19 cellular contexts compared by ENCODE assay signal in the genomic region with DNA sequence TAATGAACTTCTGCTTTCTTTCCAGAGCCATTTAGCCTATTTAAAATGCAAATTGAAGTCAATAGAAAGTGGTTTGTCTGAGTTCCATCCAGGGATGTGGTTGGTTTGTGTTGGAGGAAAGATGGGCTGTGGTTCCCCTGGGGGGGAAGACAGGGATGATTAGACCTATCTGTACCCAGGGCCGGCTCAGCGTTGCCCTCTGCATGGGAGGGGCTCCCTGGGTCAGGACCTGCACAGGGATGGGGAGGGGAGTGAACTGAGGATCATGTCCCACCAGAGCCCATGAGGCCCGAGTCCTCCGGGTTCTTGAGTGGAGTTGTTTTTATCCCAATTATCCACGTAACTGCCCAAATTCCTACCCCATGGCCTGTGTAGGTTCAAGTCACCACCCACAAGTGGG.
"Had no signal": no experiment of that assay in that cellular context is flagged by ENCODE, and none has a peak within 500 bp of the region (broad histone marks: within the 10 kb centered on the region; RNA-seq: fewer than 3 reads in every experiment).

No MANE protein-coding gene starts in this region.

- H2AFZ ChIP-seq: parathyroid adenoma had no signal

- H3K27ac Mint-ChIP-seq: dendritic cell treated with granulocyte-macrophage colony-stimulating factor and Interleukin-4, amounts not matched to agents 40 ng/mL and 50 ng/mL, for 4 days; naive thymus-derived CD4-positive, alpha-beta T cell; nephron progenitor cell; stimulated activated memory B cell treated with anti-CD40 and anti-IgM and Interleukin-4, amounts not matched to agents 10 μg/mL and 1 μg/mL and 100 μg/mL, for 72 hours; stimulated activated naive CD8-positive, alpha-beta T cell treated with anti-CD3 and anti-CD28 coated beads, Interleukin-15, amount 100 ng/mL, for 72 hours had no signal

- H3K36me3 Mint-ChIP-seq: naive thymus-derived CD4-positive, alpha-beta T cell; stimulated activated memory B cell treated with anti-CD40 and anti-IgM and Interleukin-4, amounts not matched to agents 10 μg/mL and 1 μg/mL and 100 μg/mL, for 72 hours had no signal

- H3K9ac ChIP-seq: parathyroid adenoma had no signal

- H3K4me3 Mint-ChIP-seq: dendritic cell treated with granulocyte-macrophage colony-stimulating factor and Interleukin-4, amounts not matched to agents 40 ng/mL and 50 ng/mL, for 4 days; naive thymus-derived CD4-positive, alpha-beta T cell; nephron progenitor cell; stimulated activated memory B cell treated with anti-CD40 and anti-IgM and Interleukin-4, amounts not matched to agents 10 μg/mL and 1 μg/mL and 100 μg/mL, for 72 hours; stimulated activated naive CD8-positive, alpha-beta T cell treated with anti-CD3 and anti-CD28 coated beads, Interleukin-15, amount 100 ng/mL, for 72 hours had no signal

- H3K79me2 ChIP-seq: parathyroid adenoma had no signal

- H3K36me3 ChIP-seq: heart left ventricle, right lobe of liver, tibial nerve had no signal

- H3K4me1 ChIP-seq: heart left ventricle, psoas muscle, right lobe of liver, testis, tibial nerve had no signal

- H3K27ac ChIP-seq: heart left ventricle, parathyroid adenoma, psoas muscle, right lobe of liver, testis, tibial nerve had no signal

- H3K9me3 ChIP-seq: heart left ventricle, psoas muscle, right lobe of liver, testis, tibial nerve had no signal

- H3K4me1 Mint-ChIP-seq: nephron progenitor cell had no signal

- DNase-seq: erythroblast; foreskin melanocyte; hippocampal formation; mammary epithelial cell; naive thymus-derived CD4-positive, alpha-beta T cell; nephron progenitor cell; psoas muscle; retina; right lobe of liver; stimulated activated CD4-positive, alpha-beta T cell treated with anti-CD3 and anti-CD28 coated beads, Interleukin-15, amount 100 ng/mL, for 24 hours; stimulated activated CD4-positive, alpha-beta T cell treated with anti-CD3 and anti-CD28 coated beads, Interleukin-1b, Interleukin-23, amount 100 ng/mL, for 48 hours; stimulated activated CD4-positive, alpha-beta T cell treated with anti-CD3 and anti-CD28 coated beads, Interleukin-4, amount 100 ng/mL, for 24 hours; stimulated activated naive CD8-positive, alpha-beta T cell treated with anti-CD3 and anti-CD28 coated beads, Interleukin-15, amount 100 ng/mL, for 72 hours; testis had no signal

- H3K4me3 ChIP-seq: heart left ventricle, psoas muscle, right lobe of liver, testis, tibial nerve had no signal

- H3K9me3 Mint-ChIP-seq: dendritic cell treated with granulocyte-macrophage colony-stimulating factor and Interleukin-4, amounts not matched to agents 40 ng/mL and 50 ng/mL, for 4 days; nephron progenitor cell; stimulated activated memory B cell treated with anti-CD40 and anti-IgM and Interleukin-4, amounts not matched to agents 10 μg/mL and 1 μg/mL and 100 μg/mL, for 72 hours; stimulated activated naive CD8-positive, alpha-beta T cell treated with anti-CD3 and anti-CD28 coated beads, Interleukin-15, amount 100 ng/mL, for 72 hours had no signal

- H3K27me3 ChIP-seq: right lobe of liver, testis had no signal
